20 cellular contexts compared by ENCODE assay signal in the genomic region with DNA sequence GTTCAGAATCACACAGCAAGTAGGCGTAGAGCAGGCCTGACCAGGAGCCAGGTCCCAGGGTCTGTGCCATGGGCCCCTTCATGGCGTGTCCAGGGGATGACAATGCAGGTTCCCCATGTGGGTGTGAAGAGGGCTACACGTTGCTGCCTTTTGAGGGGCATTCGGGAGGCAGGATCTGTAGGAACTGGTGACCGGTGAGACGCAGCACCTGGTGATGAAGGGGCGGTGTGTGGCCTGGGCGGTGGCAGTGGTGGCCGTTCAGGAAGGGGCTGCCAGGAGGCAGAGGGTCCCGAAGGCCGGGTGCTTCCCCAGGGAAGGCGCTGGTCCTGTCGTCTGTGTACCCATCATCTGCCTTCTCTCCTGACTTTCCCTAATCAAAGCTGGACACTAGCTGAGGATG. TPM values are rescaled to one million over a fixed set of nuclear protein-coding genes. Genes with fewer than 3 reads are reported as not detected.
DNase-seq lines count a peak whose midpoint lies in the region; ATAC-seq, FAIRE-seq and TF ChIP-seq lines count a peak whose summit lies in the region.
"Had no signal": no experiment of that assay in that cellular context is flagged by ENCODE, and none has a peak within 500 bp of the region (broad histone marks: within the 10 kb centered on the region; RNA-seq: fewer than 3 reads in every experiment).

No MANE protein-coding gene starts in this region.

- CTCF ChIA-PET in T-cell (lab: Charles Lee): no interaction called here

- H3K4me3 Mint-ChIP-seq in T-cell: no peak overlapping the region
- H3K4me3 Mint-ChIP-seq: CD4-positive, alpha-beta memory T cell; HFFc6 had no signal

- DNase-seq in H7 (peak; percentile 46), bronchial epithelial cell (ENCODE audit: low read depth) (no peak), right cardiac atrium (no peak), sigmoid colon (no peak), SK-N-DZ (ENCODE audit: low spot score) (no peak), brain microvascular endothelial cell (no peak), T-cell (no peak)
- DNase-seq: ACHN; BE2C; CD4-positive, alpha-beta memory T cell; GOT3; HFFc6; Karpas-422; MM.1S; NCI-H1105; NCI-H1694 treated with DMSO at 0.1 percent for 48 hours; NCI-H69; NK-92 treated with Interleukin-12 subunit alpha and Interleukin-12 subunit beta, amount 100 ng/mL, for 24 hours had no signal

- H3K27ac Mint-ChIP-seq in T-cell: no peak overlapping the region
- H3K27ac Mint-ChIP-seq: CD4-positive, alpha-beta memory T cell; HFFc6 had no signal

- in situ Hi-C loops in brain microvascular endothelial cell (cut with HindIII; ENCODE audit: low pct_ligation_motif_present, low sequenced_read_pairs): no loop called here

- H3K4me3 ChIP-seq in H7 (ENCODE audit: insufficient read depth, low read depth, low read length): no peak overlapping the region
- H3K4me3 ChIP-seq in bronchial epithelial cell (ENCODE audit: low read depth, low read length): no peak overlapping the region
- H3K4me3 ChIP-seq in right cardiac atrium (ENCODE audit: low read length): no peak overlapping the region
- H3K4me3 ChIP-seq in sigmoid colon: no peak overlapping the region
- H3K4me3 ChIP-seq in brain microvascular endothelial cell (ENCODE audit: low read depth, low read length): no peak overlapping the region

- H3K27ac ChIP-seq in right cardiac atrium (ENCODE audit: low read length) (peak overlapping the region; percentile 28), sigmoid colon (peak overlapping the region; percentile 77 to 80 (median 80)), brain microvascular endothelial cell (no peak overlapping the region)

- POLR2A ChIA-PET in T-cell (lab: Charles Lee): no interaction called here

- peak; percentile 50 for FAIRE-seq in bronchial epithelial cell (lab: Jason Lieb, UNC)

- no peak for TF ChIP-seq EP300 in sigmoid colon (IDR thresholded peaks at IDR 0.05)

- peaks cover 41% of the 10 kb centered on the region for H3K36me3 Mint-ChIP-seq in T-cell

- no peak for TF ChIP-seq CTCF in bronchial epithelial cell (IDR thresholded peaks at IDR 0.05; ENCODE audit: insufficient read depth, low read length, severe bottlenecking)
- TF ChIP-seq CTCF in sigmoid colon (IDR thresholded peaks at IDR 0.05): no peak
- TF ChIP-seq CTCF in brain microvascular endothelial cell (IDR thresholded peaks at IDR 0.05; ENCODE audit: low read depth, low read length, missing control alignments): no peak

- ATAC-seq in right cardiac atrium (no peak), T-cell (replicated peaks in 1 of 4) (no peak), esophagus mucosa (no peak)

- H3K9me3 ChIP-seq in right cardiac atrium (ENCODE audit: control insufficient read depth, low read length) (no peaks in the 10 kb centered on the region), sigmoid colon (no peaks in the 10 kb centered on the region)
- H3K9me3 ChIP-seq: BE2C had no signal

- H3K36me3 ChIP-seq in H7 (replicated peaks; ENCODE audit: control insufficient read depth, insufficient read depth, low read length): peaks cover 12% of the 10 kb centered on the region
- H3K36me3 ChIP-seq in bronchial epithelial cell (ENCODE audit: control insufficient read depth, insufficient read depth, low read length): peaks cover 8% of the 10 kb centered on the region
- peaks cover 0 to 23% (median 6%) of the 10 kb centered on the region in 4 donors for H3K36me3 ChIP-seq in sigmoid colon
- no peaks in the 10 kb centered on the region for H3K36me3 ChIP-seq in brain microvascular endothelial cell (replicated peaks)

- H3K4me1 ChIP-seq in right cardiac atrium (ENCODE audit: control insufficient read depth, insufficient read depth, low read length) (peaks cover 2% of the 10 kb centered on the region), sigmoid colon (peaks cover 0 to 22% (median 17%) of the 10 kb centered on the region in 4 donors)
- H3K4me1 ChIP-seq: BE2C had no signal

- intact Hi-C loops in right cardiac atrium (cut with DNase I): no loop called here
- intact Hi-C loops in sigmoid colon (cut with DNase I): no loop called here

- H3K9me3 Mint-ChIP-seq in T-cell: no peaks in the 10 kb centered on the region

- H3K27me3 Mint-ChIP-seq in T-cell: no peaks in the 10 kb centered on the region
- H3K27me3 Mint-ChIP-seq: CD4-positive, alpha-beta memory T cell had no signal

- 79% methylated on average over 13 of the region's 13 CpGs for WGBS in right cardiac atrium
- WGBS in sigmoid colon, 2 donors: 93 to 94% methylated on average over 13 of the region's 13 CpGs

- H3K27me3 ChIP-seq in H7 (ENCODE audit: control insufficient read depth, insufficient read depth, low read length) (no peaks in the 10 kb centered on the region), bronchial epithelial cell (ENCODE audit: control insufficient read depth, insufficient read depth, low read length) (no peaks in the 10 kb centered on the region), right cardiac atrium (ENCODE audit: control insufficient read depth, insufficient read depth) (no peaks in the 10 kb centered on the region), sigmoid colon (no peaks in the 10 kb centered on the region), brain microvascular endothelial cell (replicated peaks) (no peaks in the 10 kb centered on the region)
- H3K27me3 ChIP-seq: BE2C had no signal

- H3K4me1 Mint-ChIP-seq in T-cell: peaks cover 4 to 14% (median 8%) of the 10 kb centered on the region in 3 donors

- TF ChIP-seq POLR2A in sigmoid colon (IDR thresholded peaks at IDR 0.05): no peak

RNA-seq across cellular contexts. Expression of a gene that starts 34.6 kb away (rescaled TPM):
- total RNA-seq in H7 (2014; rRNA removed; shearing (Covaris generic)): not detected in 2 replicates
- total RNA-seq in bronchial epithelial cell: 3.2 and 13.8 TPM in 2 replicates
- total RNA-seq in right cardiac atrium: not detected
- polyA plus RNA-seq in right cardiac atrium: 0.07 TPM
- total RNA-seq in sigmoid colon: not detected
- polyA plus RNA-seq in sigmoid colon: under 1 TPM in 1 of 3 donors, not detected in 2; 0.01 TPM
- not detected in 2 replicates for polyA plus RNA-seq in SK-N-DZ (2014; cell fraction: cytosol; rRNA removed)
- not detected in 2 replicates for polyA plus RNA-seq in SK-N-DZ (2014; cell fraction: nucleus; rRNA removed)
- total RNA-seq in T-cell: not detected
- total RNA-seq in esophagus mucosa: 133 TPM
- total RNA-seq: CD4-positive, alpha-beta memory T cell; Daoy; HFFc6 had no signal
- polyA plus RNA-seq: CD4-positive, alpha-beta memory T cell had no signal

RNA-seq across cellular contexts. Expression of a gene that starts 53.4 kb away (rescaled TPM):
- 74.1 and 101 TPM in 2 replicates for total RNA-seq in H7 (2014; rRNA removed; shearing (Covaris generic))
- total RNA-seq in bronchial epithelial cell (22.6 and 23.3 TPM in 2 replicates), right cardiac atrium (10 to 100 TPM; 36.2 to 43.9 (median 41.5) TPM), sigmoid colon (10 to 100 TPM; 25.3 to 69.0 (median 34.4) TPM), T-cell (100 to 1,000 TPM in 4 of 5 donors, 10 to 100 TPM in 1; 94.4 to 262 (median 223) TPM), esophagus mucosa (55.5 TPM)
- polyA plus RNA-seq in right cardiac atrium (38.8 TPM), sigmoid colon (10 to 100 TPM; 11.1 to 77.4 (median 19.2) TPM)
- polyA plus RNA-seq in SK-N-DZ (2014; cell fraction: cytosol; rRNA removed): 62.0 and 86.2 TPM in 2 replicates
- 290 and 425 TPM in 2 replicates for polyA plus RNA-seq in SK-N-DZ (2014; cell fraction: nucleus; rRNA removed)
